17 cellular contexts compared by ENCODE assay signal in genomic region chr3:64908292-64908691, GRCh38.
DNase-seq lines count a peak whose midpoint lies in the region; ATAC-seq, FAIRE-seq and TF ChIP-seq lines count a peak whose summit lies in the region.
"Had no signal": no experiment of that assay in that cellular context is flagged by ENCODE, and none has a peak within 500 bp of the region (broad histone marks: within the 10 kb centered on the region; RNA-seq: fewer than 3 reads in every experiment).

No MANE protein-coding gene starts in this region.

- H3K36me3 Mint-ChIP-seq in T-cell = no peaks in the 10 kb centered on the region
- H3K36me3 Mint-ChIP-seq: activated naive CD8-positive, alpha-beta T cell; naive B cell had no signal

- no peak overlapping the region for H4K91ac ChIP-seq in trophoblast cell (ENCODE audit: low read depth, low read length)

- peak overlapping the region; percentile 36 for H2BK120ac ChIP-seq in trophoblast cell (ENCODE audit: insufficient read depth, low read length, poor library complexity)

- H4K8ac ChIP-seq in trophoblast cell (ENCODE audit: low read depth, low read length) = no peak overlapping the region

- no peaks in the 10 kb centered on the region for H3K27me3 Mint-ChIP-seq in T-cell
- H3K27me3 Mint-ChIP-seq: activated naive CD8-positive, alpha-beta T cell; naive B cell had no signal

- peak overlapping the region; percentile 61 for H2BK12ac ChIP-seq in trophoblast cell (ENCODE audit: low read length)

- BruUV-seq in K562 (replicated peaks; lab: Mats Ljungman, UMichigan) = no TSS peak

- intact Hi-C loops in K562 (cut with micrococcal nuclease) = no loop called here
- intact Hi-C loops in heart left ventricle (cut with DNase I) = loop anchor here in 7 of 10 donors (1.0 to 10.0 kb wide), 6 partner anchors 113 to 373 kb away; partner anchors contain the start of gene ADAMTS9 (in 4 of the 7)

- WGBS in K562 (ENCODE audit: insufficient coverage, low coverage, missing lambda C conversion rate) = 14% methylated on average over 1 of the region's 4 CpGs
- WGBS in heart left ventricle, 4 donors = 37 to 64% (median 52%) methylated on average over 4 of the region's 4 CpGs
- no CpG with 5 or more reads among the region's 4 CpGs for WGBS in trophoblast cell (ENCODE audit: extremely low coverage, insufficient coverage, insufficient read length)

- no peak for FAIRE-seq in K562 (lab: Jason Lieb, UNC)

- H3K4ac ChIP-seq in trophoblast cell (ENCODE audit: low read depth, low read length) = no peak overlapping the region

- in situ Hi-C loops in K562 (cut with MboI) = no loop called here

- H3K9me3 Mint-ChIP-seq in T-cell = peaks cover 9 to 17% (median 15%) of the 10 kb centered on the region in 3 donors

- CTCF ChIA-PET in K562 (lab: Yijun Ruan, JAX; ENCODE audit: low intra/inter-chr PET ratio) (no interaction called here), T-cell (lab: Charles Lee) (no interaction called here)

- no peak overlapping the region for H3K4me2 ChIP-seq in K562 (ENCODE audit: insufficient read depth, low read length)
- H3K4me2 ChIP-seq in trophoblast cell (ENCODE audit: low read length) = no peak overlapping the region
- H3K4me2 ChIP-seq: BLaER1 treated with 17β-estradiol and CSF1 and Interleukin-3, amounts not matched to agents 10 nM and 100 nM had no signal

- TF ChIP-seq CTCF in K562 (IDR thresholded peaks at IDR 0.05 in 2 of 3, conservative IDR thresholded peaks at IDR 0.05 in 1 of 3; ENCODE audit: insufficient read depth in 2 of 3, low read depth in 1 of 3, low read length in 3 of 3) (no peak), heart left ventricle (IDR thresholded peaks at IDR 0.05) (no peak)

- no peaks in the 10 kb centered on the region for H3K4me1 Mint-ChIP-seq in T-cell
- H3K4me1 Mint-ChIP-seq: naive B cell had no signal

- H3K9me3 ChIP-seq in K562 (replicated peaks; ENCODE audit: control insufficient read depth, insufficient read depth, low read depth, low read length) (no peaks in the 10 kb centered on the region), heart left ventricle (no peaks in the 10 kb centered on the region), trophoblast cell (ENCODE audit: insufficient read depth, low read depth, low read length) (no peaks in the 10 kb centered on the region), MG63 (no peaks in the 10 kb centered on the region)
- H3K9me3 ChIP-seq: colonic mucosa, vagina had no signal

- no peak overlapping the region for H2BK5ac ChIP-seq in trophoblast cell (ENCODE audit: low read depth, low read length, poor library complexity)

- H3K4me1 ChIP-seq in K562 (replicated peaks in 1 of 2; ENCODE audit: control insufficient read depth in 2 of 2, insufficient read depth in 2 of 2, low read length in 2 of 2) (peaks cover 0 to 5% of the 10 kb centered on the region in 2 experiments; a peak in 2 of 5 replicates), heart left ventricle (peaks cover 4 to 61% (median 30%) of the 10 kb centered on the region in 12 donors), trophoblast cell (ENCODE audit: control insufficient read depth in 1 of 2, insufficient read depth in 2 of 2, low read length in 2 of 2) (peaks cover 15 to 25% of the 10 kb centered on the region in 2 experiments)
- H3K4me1 ChIP-seq: colonic mucosa had no signal

- H4K20me1 ChIP-seq in K562 (replicated peaks; ENCODE audit: control insufficient read depth, insufficient read depth, low read length) = no peaks in the 10 kb centered on the region
- H4K20me1 ChIP-seq: BLaER1 treated with 17β-estradiol and CSF1 and Interleukin-3, amounts not matched to agents 10 nM and 100 nM had no signal

- H3K27me3 ChIP-seq in K562 (ENCODE audit: control insufficient read depth in 2 of 2, insufficient read depth in 2 of 2, low read length in 2 of 2) (no peaks in the 10 kb centered on the region), heart left ventricle (no peaks in the 10 kb centered on the region), trophoblast cell (ENCODE audit: insufficient read depth, low read length) (no peaks in the 10 kb centered on the region), MG63 (no peaks in the 10 kb centered on the region)
- H3K27me3 ChIP-seq: BLaER1 treated with 17β-estradiol and CSF1 and Interleukin-3, amounts not matched to agents 10 nM and 100 nM; colonic mucosa; vagina had no signal

- no peak overlapping the region for H4K12ac ChIP-seq in trophoblast cell (ENCODE audit: low read depth, low read length)

- ATAC-seq in K562 (no peak), heart left ventricle (peak; percentile 85 to 96 (median 88)), T-cell (replicated peaks in 1 of 4) (no peak)

- H3K14ac ChIP-seq in trophoblast cell (ENCODE audit: low read length) = no peak overlapping the region

- no peak overlapping the region for H3K23ac ChIP-seq in trophoblast cell (ENCODE audit: low read length)

- no peak overlapping the region for H2AK5ac ChIP-seq in trophoblast cell (ENCODE audit: low read length)

- TF ChIP-seq POLR2A in K562 (conservative IDR thresholded peaks at IDR 0.05) = no peak
- no peak for TF ChIP-seq POLR2A in heart left ventricle (IDR thresholded peaks at IDR 0.05)

- no peak overlapping the region for H3K27ac Mint-ChIP-seq in T-cell
- H3K27ac Mint-ChIP-seq: activated naive CD8-positive, alpha-beta T cell; naive B cell had no signal

- DNase-seq in HS-5 (ENCODE audit: low read depth) (peak; percentile 9), K562 (ENCODE audit: extremely low read depth in 1 of 4, low spot score in 3 of 4) (no peak), heart left ventricle (peak in 3 of 5 donors; percentile 52 to 66 (median 65)), trophoblast cell (no peak), MG63 (no peak), T-cell (no peak), NCI-H2029 (lab: John Stamatoyannopoulos, UW) (no peak), NK-92 (lab: John Stamatoyannopoulos, UW; ENCODE audit: unreplicated experiment) (no peak)
- DNase-seq: colonic mucosa; foreskin melanocyte; naive B cell; NCI-H2171 treated with DMSO at 0.1 percent for 48 hours; retina; stimulated activated naive CD4-positive, alpha-beta T cell had no signal

- H3K9ac ChIP-seq in K562 (ENCODE audit: insufficient read depth in 1 of 2, low read depth in 2 of 2, low read length in 2 of 2) (no peak overlapping the region), trophoblast cell (ENCODE audit: low read length) (no peak overlapping the region)
- H3K9ac ChIP-seq: BLaER1 treated with 17β-estradiol and CSF1 and Interleukin-3, amounts not matched to agents 10 nM and 100 nM had no signal

- peaks cover 15% of the 10 kb centered on the region for H3K79me1 ChIP-seq in trophoblast cell (ENCODE audit: low read length)

- TF ChIP-seq EP300 in K562 (IDR thresholded peaks at IDR 0.05; ENCODE audit: low read length) = no peak

- no peak for TF ChIP-seq RAD21 in K562 (CRISPR knock-in tag; conservative IDR thresholded peaks at IDR 0.05 in 1 of 2, IDR thresholded peaks at IDR 0.05 in 1 of 2)

- POLR2A ChIA-PET in K562 (lab: Yijun Ruan, JAX) (no interaction called here), T-cell (lab: Charles Lee) (no interaction called here)

- H3K27ac ChIP-seq in K562 (ENCODE audit: extremely low read depth, low read depth, low read length) = no peak overlapping the region
- H3K27ac ChIP-seq in heart left ventricle = peak overlapping the region in 11 of 12 donors; percentile 16 to 81 (median 67)
- no peak overlapping the region for H3K27ac ChIP-seq in trophoblast cell (ENCODE audit: low read depth, low read length)
- H3K27ac ChIP-seq: BLaER1 treated with 17β-estradiol and CSF1 and Interleukin-3, amounts not matched to agents 10 nM and 100 nM; colonic mucosa; vagina had no signal

- H2AFZ ChIP-seq in K562 (ENCODE audit: low read depth, low read length) = 0 out of 2 replicates have a peak overlapping the region, but pooled peaks have one; percentile 16
- H2AFZ ChIP-seq in trophoblast cell (ENCODE audit: insufficient read depth, low read length, poor library complexity) = no peak overlapping the region

- H3K79me2 ChIP-seq in K562 (ENCODE audit: control insufficient read depth, insufficient read depth, low read length) (no peaks in the 10 kb centered on the region), trophoblast cell (ENCODE audit: control insufficient read depth, insufficient read depth, low read length, poor library complexity) (no peaks in the 10 kb centered on the region)

- no peak overlapping the region for H3K4me3 Mint-ChIP-seq in T-cell
- H3K4me3 Mint-ChIP-seq: activated naive CD8-positive, alpha-beta T cell; naive B cell had no signal

- H3K4me3 ChIP-seq in K562 (no peak overlapping the region), heart left ventricle (no peak overlapping the region), trophoblast cell (ENCODE audit: low read depth, low read length) (no peak overlapping the region), MG63 (no peak overlapping the region)
- H3K4me3 ChIP-seq: BLaER1 treated with 17β-estradiol and CSF1 and Interleukin-3, amounts not matched to agents 10 nM and 100 nM; colonic mucosa; vagina had no signal

- no peak overlapping the region for H3K18ac ChIP-seq in trophoblast cell (ENCODE audit: low read length)

- no peaks in the 10 kb centered on the region for H3K9me1 ChIP-seq in K562 (ENCODE audit: control insufficient read depth, insufficient read depth, low read length)

- H3K36me3 ChIP-seq in K562 (ENCODE audit: control insufficient read depth, insufficient read depth, low read length) (no peaks in the 10 kb centered on the region), heart left ventricle (no peaks in the 10 kb centered on the region), trophoblast cell (ENCODE audit: control insufficient read depth in 1 of 2, insufficient read depth in 2 of 2, low read length in 2 of 2) (no peaks in the 10 kb centered on the region), MG63 (no peaks in the 10 kb centered on the region)
- H3K36me3 ChIP-seq: BLaER1 treated with 17β-estradiol and CSF1 and Interleukin-3, amounts not matched to agents 10 nM and 100 nM; colonic mucosa; vagina had no signal

TF ChIP-seq in K562, 482 proteins besides CTCF, POLR2A, EP300 and RAD21 (continues in another document):
- TF ChIP-seq RFX5 (IDR thresholded peaks at IDR 0.05; ENCODE audit: low read depth, low read length) = no peak
- no peak for TF ChIP-seq MLLT1 (IDR thresholded peaks at IDR 0.05)
- no peak for TF ChIP-seq GABPB2 (CRISPR knock-in tag; conservative IDR thresholded peaks at IDR 0.05)

Comparison
In these comparisons a context has a peak if more than half of its experiments do, and no peak if none do; other contexts are left out.
1. DNase-seq: peak in HS-5 (single experiment) and heart left ventricle (3 of 5); none in K562 (0 of 4), trophoblast cell (0 of 2), MG63 (single experiment), T-cell (0 of 34), NCI-H2029 (single experiment) and NK-92 (single experiment).
2. ATAC-seq: peak in heart left ventricle (4 of 4); none in K562 (single experiment) and T-cell (0 of 4).
3. H3K27ac ChIP-seq: peak in heart left ventricle (11 of 12); none in K562 (single experiment) and trophoblast cell (single experiment).